ENCODE assay signal across 14 cellular contexts in the genomic region with DNA sequence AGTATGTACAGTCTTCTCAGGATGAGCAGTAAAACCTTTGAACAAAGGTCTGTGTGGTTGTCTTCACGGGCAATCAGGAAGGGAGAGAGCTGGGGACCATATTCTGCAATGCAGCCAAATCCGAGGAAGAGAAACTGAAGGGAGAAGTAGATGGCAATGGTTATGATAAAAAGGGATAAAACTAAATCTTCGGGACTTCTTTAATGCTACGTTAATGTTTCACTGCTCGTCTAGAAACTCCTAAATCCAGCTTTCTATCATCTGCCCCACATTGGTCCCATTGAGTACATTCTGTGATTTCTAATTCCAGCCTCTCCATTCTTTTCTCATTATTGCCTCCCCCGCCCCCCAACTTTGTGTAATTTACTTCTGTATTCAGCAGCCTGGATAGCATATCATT. TPM values are rescaled to one million over a fixed set of nuclear protein-coding genes. Genes with fewer than 3 reads are reported as not detected.
DNase-seq lines count a peak whose midpoint lies in the region; ATAC-seq and TF ChIP-seq lines count a peak whose summit lies in the region.
"Had no signal": no experiment of that assay in that cellular context is flagged by ENCODE, and none has a peak within 500 bp of the region (broad histone marks: within the 10 kb centered on the region; RNA-seq: fewer than 3 reads in every experiment).

No MANE protein-coding gene starts in this region.

- CTCF ChIA-PET in Calu3 (lab: Charles Lee) = no interaction called here

- H3K36me3 ChIP-seq in OCI-LY3 (replicated peaks; ENCODE audit: low read depth, low read length) = peaks cover 72% of the 10 kb centered on the region
- H3K36me3 ChIP-seq in colonic mucosa = no peaks in the 10 kb centered on the region
- H3K36me3 ChIP-seq in neural progenitor cell = no peaks in the 10 kb centered on the region

- BruUV-seq in Calu3 (replicated peaks; lab: Mats Ljungman, UMichigan) = no TSS peak

- no peak for DNase-seq in Calu3
- DNase-seq in colonic mucosa = no peak
- DNase-seq in neural progenitor cell (ENCODE audit: low spot score) = no peak
- no peak for DNase-seq in activated gamma-delta T cell (lab: John Stamatoyannopoulos, UW)
- no peak for DNase-seq in right cardiac atrium
- no peak for DNase-seq in NCI-H748 treated with DMSO at 0.1 percent for 48 hours (lab: John Stamatoyannopoulos, UW)
- DNase-seq: cerebellar nuclear complex, DMS53, left colon, NCI-H1048, NCI-H69, retina, SW 1271 had no signal

- H3K4me2 ChIP-seq in OCI-LY3 (ENCODE audit: low read length) = peak overlapping the region; percentile 91; the same call in 1 of the 2 replicates
- H3K4me2 ChIP-seq in neural progenitor cell = no peak overlapping the region

- TF ChIP-seq CTCF in Calu3 (IDR thresholded peaks at IDR 0.05; ENCODE audit: unreplicated experiment) (no peak), OCI-LY3 (IDR thresholded peaks at IDR 0.05; ENCODE audit: low read depth, low read length) (no peak), colonic mucosa (IDR thresholded peaks at IDR 0.05) (no peak), neural progenitor cell (IDR thresholded peaks at IDR 0.05) (no peak)

- WGBS in right cardiac atrium = 85% methylated on average over 6 of the region's 6 CpGs

- H2AFZ ChIP-seq in OCI-LY3 (ENCODE audit: low read depth, low read length) (no peak overlapping the region), neural progenitor cell (replicated peaks) (no peak overlapping the region)

- H3K9me3 ChIP-seq in OCI-LY3 (ENCODE audit: insufficient read depth, low read length) (no peaks in the 10 kb centered on the region), colonic mucosa (no peaks in the 10 kb centered on the region), neural progenitor cell (ENCODE audit: low read depth) (no peaks in the 10 kb centered on the region), right cardiac atrium (ENCODE audit: control insufficient read depth, low read length) (no peaks in the 10 kb centered on the region)

- H3K4me1 Mint-ChIP-seq in Calu3 (ENCODE audit: low read depth, unreplicated experiment) = peaks cover 27% of the 10 kb centered on the region
- peaks cover 29% of the 10 kb centered on the region for H3K4me1 Mint-ChIP-seq in neural progenitor cell

- no peak overlapping the region for H3K4me3 ChIP-seq in OCI-LY3 (ENCODE audit: low read length)
- H3K4me3 ChIP-seq in colonic mucosa = peak overlapping the region; percentile 64
- no peak overlapping the region for H3K4me3 ChIP-seq in neural progenitor cell
- no peak overlapping the region for H3K4me3 ChIP-seq in right cardiac atrium (ENCODE audit: low read length)

- H3K27me3 Mint-ChIP-seq in Calu3 (ENCODE audit: unreplicated experiment) = no peaks in the 10 kb centered on the region
- no peaks in the 10 kb centered on the region for H3K27me3 Mint-ChIP-seq in neural progenitor cell (ENCODE audit: insufficient read depth, low read depth)

- H3K36me3 Mint-ChIP-seq in Calu3 (ENCODE audit: insufficient read depth, unreplicated experiment) = peaks cover 59% of the 10 kb centered on the region
- H3K36me3 Mint-ChIP-seq in neural progenitor cell = peaks cover 14% of the 10 kb centered on the region

- H3K4me1 ChIP-seq in OCI-LY3 (ENCODE audit: low read length) (peaks cover 15% of the 10 kb centered on the region), colonic mucosa (peaks cover 10% of the 10 kb centered on the region), neural progenitor cell (peaks cover 11% of the 10 kb centered on the region), right cardiac atrium (ENCODE audit: control insufficient read depth, insufficient read depth, low read length) (peaks cover 2% of the 10 kb centered on the region)

- H3K4me3 Mint-ChIP-seq in Calu3 (ENCODE audit: low read depth, unreplicated experiment) (peak overlapping the region; percentile 97), neural progenitor cell (peak overlapping the region; percentile 95)

- H3K27me3 ChIP-seq in OCI-LY3 (ENCODE audit: low read depth, low read length) (no peaks in the 10 kb centered on the region), colonic mucosa (no peaks in the 10 kb centered on the region), neural progenitor cell (no peaks in the 10 kb centered on the region), right cardiac atrium (ENCODE audit: control insufficient read depth, insufficient read depth) (no peaks in the 10 kb centered on the region)

- no peaks in the 10 kb centered on the region for H4K20me1 ChIP-seq in OCI-LY3 (ENCODE audit: insufficient read depth, low read length)
- H4K20me1 ChIP-seq in neural progenitor cell (ENCODE audit: low read depth) = peaks cover 13% of the 10 kb centered on the region

- no peaks in the 10 kb centered on the region for H3K9me3 Mint-ChIP-seq in Calu3 (ENCODE audit: low read depth, unreplicated experiment)
- no peaks in the 10 kb centered on the region for H3K9me3 Mint-ChIP-seq in neural progenitor cell

- no peaks in the 10 kb centered on the region for H3F3A ChIP-seq in neural progenitor cell (ENCODE audit: low read depth)

- no peak overlapping the region for H3K9ac ChIP-seq in OCI-LY3 (ENCODE audit: low read length)
- no peak overlapping the region for H3K9ac ChIP-seq in colonic mucosa (ENCODE audit: low read depth in 2 of 2, low read length in 2 of 2)
- no peak overlapping the region for H3K9ac ChIP-seq in neural progenitor cell

- intact Hi-C loops in Calu3 (cut with micrococcal nuclease; ENCODE audit: unreplicated experiment) (loop anchor here (10.0 kb wide), 1 partner anchor 132 kb away; a partner anchor contains a TSS), colonic mucosa (cut with DNase I) (no loop called here), right cardiac atrium (cut with DNase I) (no loop called here)

- H3K27ac Mint-ChIP-seq in Calu3 (ENCODE audit: unreplicated experiment) (peak overlapping the region; percentile 33), neural progenitor cell (no peak overlapping the region)

- H3K79me2 ChIP-seq in OCI-LY3 (ENCODE audit: low read length) (peaks cover 48% of the 10 kb centered on the region), neural progenitor cell (ENCODE audit: low read depth) (peaks cover 43% of the 10 kb centered on the region)

- ATAC-seq in right cardiac atrium = no peak
- ATAC-seq: left colon had no signal

- H3K27ac ChIP-seq in OCI-LY3 (ENCODE audit: low read length) (no peak overlapping the region), colonic mucosa (peak overlapping the region; percentile 87), neural progenitor cell (no peak overlapping the region), right cardiac atrium (ENCODE audit: low read length) (no peak overlapping the region)

RNA-seq across cellular contexts. Expression of a gene that starts 1.7 kb away (rescaled TPM):
- total RNA-seq in Calu3 (2022) (41.7 and 45.7 TPM in 2 replicates), colonic mucosa (10 to 100 TPM; 48.0 TPM), neural progenitor cell (ENCODE audit: low replicate concordance) (37.2 and 39.8 TPM in 2 replicates), right cardiac atrium (10 to 100 TPM; 21.5 to 28.9 (median 26.0) TPM)
- 18.8 TPM for polyA plus RNA-seq in right cardiac atrium

RNA-seq across cellular contexts. Expression of a gene that starts 1.9 kb away (rescaled TPM):
- total RNA-seq in Calu3 (2022) = 72.2 and 74.9 TPM in 2 replicates
- 10 to 100 TPM; 76.9 to 87.3 TPM for total RNA-seq in colonic mucosa
- total RNA-seq in neural progenitor cell (ENCODE audit: low replicate concordance) = 40.2 and 50.5 TPM in 2 replicates
- total RNA-seq in right cardiac atrium = 10 to 100 TPM; 21.4 to 30.0 (median 23.8) TPM
- polyA plus RNA-seq in right cardiac atrium = 21.6 TPM

RNA-seq across cellular contexts. Expression of a gene that starts 9.3 kb away (rescaled TPM):
- total RNA-seq in Calu3 (2022) (9.5 and 10.6 TPM in 2 replicates), colonic mucosa (10 to 100 TPM; 30.0 to 59.0 TPM), neural progenitor cell (ENCODE audit: low replicate concordance) (16.1 and 19.9 TPM in 2 replicates), right cardiac atrium (10 to 100 TPM; 10.9 to 12.5 (median 12.2) TPM)
- 9.4 TPM for polyA plus RNA-seq in right cardiac atrium

RNA-seq across cellular contexts. Expression of a gene that starts 14.1 kb away (rescaled TPM):
- total RNA-seq in Calu3 (2022) = 41.2 and 41.8 TPM in 2 replicates
- total RNA-seq in colonic mucosa = 10 to 100 TPM in 1 of 2 donors, 1 to 10 TPM in 1; 7.4 to 11.8 TPM
- 5.0 and 8.6 TPM in 2 replicates for total RNA-seq in neural progenitor cell (ENCODE audit: low replicate concordance)
- total RNA-seq in right cardiac atrium = 10 to 100 TPM in 1 of 4 donors, 1 to 10 TPM in 3; 5.4 to 10.9 (median 7.0) TPM
- 5.8 TPM for polyA plus RNA-seq in right cardiac atrium

RNA-seq across cellular contexts. Expression of a gene that starts 42.2 kb away (rescaled TPM):
- total RNA-seq in Calu3 (2022) = 0.45 and 11.0 TPM in 2 replicates
- 1 to 10 TPM; 1.8 to 5.3 TPM for total RNA-seq in colonic mucosa
- total RNA-seq in neural progenitor cell (ENCODE audit: low replicate concordance) = 0.56 TPM in 2 replicates
- 1 to 10 TPM in 1 of 4 donors, under 1 TPM in 2, not detected in 1; 0.45 to 1.0 (median 0.68) TPM for total RNA-seq in right cardiac atrium
- 0.27 TPM for polyA plus RNA-seq in right cardiac atrium
